Comparison of ENCODE assay signal across 22 cellular contexts in genomic region chrX:140298946-140299345, GRCh38.
"Had no signal": no experiment of that assay in that cellular context is flagged by ENCODE, and none has a peak within 500 bp of the region (broad histone marks: within the 10 kb centered on the region; RNA-seq: fewer than 3 reads in every experiment).

No MANE protein-coding gene starts in this region.

- DNase-seq: cerebellar nuclear complex; effector CD4-positive, alpha-beta T cell; endodermal cell; gastrocnemius medialis; glutamatergic neuron; left cardiac atrium; left ventricle myocardium inferior; lower lobe of right lung; natural killer cell; occipital lobe; pancreas; right lobe of liver; stimulated activated CD4-positive, alpha-beta T cell treated with anti-CD3 and anti-CD28 coated beads, Interleukin-4, amount 100 ng/mL, for 1 hour had no signal

- H3K27me3 ChIP-seq: gastrocnemius medialis, right lobe of liver, tibial nerve had no signal

- H3K4me1 ChIP-seq: gastrocnemius medialis, left ventricle myocardium inferior, lower lobe of right lung, pancreas, prostate gland, right lobe of liver, tibial nerve had no signal

- H3K36me3 Mint-ChIP-seq: memory B cell; mesothelial cell of epicardium; natural killer cell; stimulated activated memory B cell treated with anti-CD40 and anti-IgM and Interleukin-4, amounts not matched to agents 10 μg/mL and 1 μg/mL and 100 μg/mL, for 72 hours had no signal

- H3K27me3 Mint-ChIP-seq: memory B cell; stimulated activated memory B cell treated with anti-CD40 and anti-IgM and Interleukin-4, amounts not matched to agents 10 μg/mL and 1 μg/mL and 100 μg/mL, for 72 hours; stimulated activated naive CD8-positive, alpha-beta T cell treated with anti-CD3 and anti-CD28 coated beads, Interleukin-15, Interleukin-2, amounts not matched to agents 100 ng/mL and 50 ng/mL, for 24 hours had no signal

- H3K4me1 Mint-ChIP-seq: endodermal cell; memory B cell; mesothelial cell of epicardium; natural killer cell; stimulated activated memory B cell treated with anti-CD40 and anti-IgM and Interleukin-4, amounts not matched to agents 10 μg/mL and 1 μg/mL and 100 μg/mL, for 72 hours had no signal

- H3K36me3 ChIP-seq: gastrocnemius medialis, left ventricle myocardium inferior, lower lobe of right lung, pancreas, prostate gland, right lobe of liver, tibial nerve had no signal

- H3K27ac ChIP-seq: coronary artery, gastrocnemius medialis, left ventricle myocardium inferior, lower lobe of right lung, pancreas, prostate gland, right lobe of liver, tibial nerve had no signal

- ATAC-seq: esophagus mucosa; gastrocnemius medialis; left cardiac atrium; lower lobe of right lung; natural killer cell; pancreas; right lobe of liver; stimulated activated memory B cell treated with anti-CD40 and anti-IgM and Interleukin-4, amounts not matched to agents 10 μg/mL and 1 μg/mL and 100 μg/mL, for 72 hours had no signal

- H3K9me3 Mint-ChIP-seq: endodermal cell; memory B cell; mesothelial cell of epicardium; stimulated activated memory B cell treated with anti-CD40 and anti-IgM and Interleukin-4, amounts not matched to agents 10 μg/mL and 1 μg/mL and 100 μg/mL, for 72 hours; stimulated activated naive CD8-positive, alpha-beta T cell treated with anti-CD3 and anti-CD28 coated beads, Interleukin-15, Interleukin-2, amounts not matched to agents 100 ng/mL and 50 ng/mL, for 24 hours had no signal

- H3K4me3 Mint-ChIP-seq: endodermal cell; memory B cell; mesothelial cell of epicardium; natural killer cell; neural crest cell; stimulated activated memory B cell treated with anti-CD40 and anti-IgM and Interleukin-4, amounts not matched to agents 10 μg/mL and 1 μg/mL and 100 μg/mL, for 72 hours; stimulated activated naive CD8-positive, alpha-beta T cell treated with anti-CD3 and anti-CD28 coated beads, Interleukin-15, Interleukin-2, amounts not matched to agents 100 ng/mL and 50 ng/mL, for 24 hours had no signal

- H3K27ac Mint-ChIP-seq: endodermal cell; memory B cell; mesothelial cell of epicardium; natural killer cell; stimulated activated memory B cell treated with anti-CD40 and anti-IgM and Interleukin-4, amounts not matched to agents 10 μg/mL and 1 μg/mL and 100 μg/mL, for 72 hours; stimulated activated naive CD8-positive, alpha-beta T cell treated with anti-CD3 and anti-CD28 coated beads, Interleukin-15, Interleukin-2, amounts not matched to agents 100 ng/mL and 50 ng/mL, for 24 hours had no signal

- H3K9me3 ChIP-seq: gastrocnemius medialis, left ventricle myocardium inferior, lower lobe of right lung, pancreas, prostate gland, right lobe of liver, tibial nerve had no signal

- H3K4me3 ChIP-seq: coronary artery, gastrocnemius medialis, left ventricle myocardium inferior, lower lobe of right lung, pancreas, prostate gland, right lobe of liver, tibial nerve had no signal
